21 cellular contexts compared by ENCODE assay signal in genomic region chr1:9284061-9284460, GRCh38. TPM values are rescaled to one million over a fixed set of nuclear protein-coding genes. Genes with fewer than 3 reads are reported as not detected.
DNase-seq lines count a peak whose midpoint lies in the region; ATAC-seq and TF ChIP-seq lines count a peak whose summit lies in the region.
"Had no signal": no experiment of that assay in that cellular context is flagged by ENCODE, and none has a peak within 500 bp of the region (broad histone marks: within the 10 kb centered on the region; RNA-seq: fewer than 3 reads in every experiment).

No MANE protein-coding gene starts in this region.

- H3K4me1 ChIP-seq in CD4-positive, CD25-positive, alpha-beta regulatory T cell (ENCODE audit: control insufficient read depth, insufficient read depth, low read length, poor library complexity, severe bottlenecking) = peaks cover 55% of the 10 kb centered on the region
- H3K4me1 ChIP-seq in CD8-positive, alpha-beta T cell (ENCODE audit: insufficient read depth, low read length) = peaks cover 30% of the 10 kb centered on the region
- no peaks in the 10 kb centered on the region; the same call in 1 of the 2 replicates for H3K4me1 ChIP-seq in H9 (ENCODE audit: insufficient read depth, low read length)

- H3K27me3 Mint-ChIP-seq in CD4-positive, CD25-positive, alpha-beta regulatory T cell = peaks cover 6% of the 10 kb centered on the region
- no peaks in the 10 kb centered on the region for H3K27me3 Mint-ChIP-seq in CD8-positive, alpha-beta T cell (ENCODE audit: low read depth)
- no peaks in the 10 kb centered on the region for H3K27me3 Mint-ChIP-seq in T-helper 2 cell treated with Interferon-gamma antibody and Interleukin-4, amounts not matched to agents 5 μg/mL and 100 μg/mL, for 36 hours (ENCODE audit: low read depth)
- peaks cover 26% of the 10 kb centered on the region for H3K27me3 Mint-ChIP-seq in H9 (ENCODE audit: low read depth)

- no peak overlapping the region for H3K56ac ChIP-seq in H9 (ENCODE audit: insufficient read length, low read depth, low read length)

- intact Hi-C loops in CD8-positive, alpha-beta T cell (cut with DNase I, micrococcal nuclease) = no loop called here
- intact Hi-C loops in left colon (cut with DNase I, micrococcal nuclease) = loop anchor here in 1 of 2 donors (10.0 kb wide), 2 partner anchors 171 to 211 kb away; no protein-coding TSS in a partner anchor

- H2BK20ac ChIP-seq in H9 (ENCODE audit: low read depth, low read length, poor library complexity, severe bottlenecking) = no peak overlapping the region

- WGBS in H9 (ENCODE audit: extremely low coverage, insufficient read length, low lambda C conversion rate) = 100% methylated on average over 1 of the region's 2 CpGs

- H3K79me1 ChIP-seq in H9 (ENCODE audit: insufficient read depth, low read depth, low read length, poor library complexity, severe bottlenecking) = no peaks in the 10 kb centered on the region

- no peak overlapping the region for H2BK15ac ChIP-seq in H9 (ENCODE audit: low read depth, low read length)

- POLR2A ChIA-PET in CD8-positive, alpha-beta T cell (lab: Charles Lee) = no interaction called here

- H4K8ac ChIP-seq in H9 (replicated peaks; ENCODE audit: insufficient read length, low read depth, low read length) = no peak overlapping the region

- H2BK5ac ChIP-seq in H9 (ENCODE audit: insufficient read length, low read length) = no peak overlapping the region

- no peaks in the 10 kb centered on the region for H3K23me2 ChIP-seq in H9 (ENCODE audit: insufficient read length, low read depth, low read length, poor library complexity, severe bottlenecking)

- H3K4me2 ChIP-seq in H9 (ENCODE audit: insufficient read depth, insufficient read length, low read length) = no peak overlapping the region

- no peak overlapping the region for H3K9ac ChIP-seq in H9 (ENCODE audit: extremely low read depth, insufficient read length, low read length)

- H3K18ac ChIP-seq in H9 (ENCODE audit: insufficient read length, low read depth, low read length) = no peak overlapping the region

- no peak overlapping the region for H2AK5ac ChIP-seq in H9 (ENCODE audit: insufficient read length, low read length)

- H4K20me1 ChIP-seq in H9 (ENCODE audit: control insufficient read depth, insufficient read depth, insufficient read length) = no peaks in the 10 kb centered on the region

- peak overlapping the region; percentile 63 to 91 (median 78) for H3K4me3 Mint-ChIP-seq in CD4-positive, CD25-positive, alpha-beta regulatory T cell
- no peak overlapping the region for H3K4me3 Mint-ChIP-seq in CD8-positive, alpha-beta T cell
- peak overlapping the region; percentile 71 for H3K4me3 Mint-ChIP-seq in T-helper 2 cell treated with Interferon-gamma antibody and Interleukin-4, amounts not matched to agents 5 μg/mL and 100 μg/mL, for 36 hours
- H3K4me3 Mint-ChIP-seq in H9 = no peak overlapping the region

- ATAC-seq in CD4-positive, CD25-positive, alpha-beta regulatory T cell (ENCODE audit: low read depth in 2 of 2) = peak; percentile 73 to 76
- ATAC-seq in CD8-positive, alpha-beta T cell = peak; percentile 50
- ATAC-seq in left colon (peak; percentile 37), GM21447 (IDR thresholded peaks at IDR 0.05; ENCODE audit: unreplicated experiment) (no peak)

- H2BK120ac ChIP-seq in H9 (ENCODE audit: low read depth, low read length, poor library complexity, severe bottlenecking) = no peak overlapping the region

- in situ Hi-C loops in ACHN (cut with HindIII; ENCODE audit: low pct_ligation_motif_present, low pct_unique_long_range_greater_than_20kb, low sequenced_read_pairs) = no loop called here

- DNase-seq in CD4-positive, CD25-positive, alpha-beta regulatory T cell = peak in 2 of 3 donors; percentile 67 to 92
- no peak for DNase-seq in CD8-positive, alpha-beta T cell
- DNase-seq in T-helper 2 cell treated with Interferon-gamma antibody and Interleukin-4, amounts not matched to agents 5 μg/mL and 100 μg/mL, for 36 hours (ENCODE audit: low spot score) = peak; percentile 51
- DNase-seq in left colon (peak in 1 of 2 donors; percentile 47), ACHN (no peak), H9 (no peak)
- no peak for DNase-seq in stimulated activated CD4-positive, alpha-beta T cell treated with anti-CD3 and anti-CD28 coated beads, Interleukin-15, amount 100 ng/mL, for 24 hours
- DNase-seq: activated CD4-positive, alpha-beta T cell treated with anti-CD3 and anti-CD28 coated beads, Interleukin-2, amount 50 U/mL, for 4 hours; activated T-cell treated with anti-CD3 and anti-CD28 coated beads, Interleukin-2, amount 50 U/mL, for 48 hours; amygdala; Calu3; dermis blood vessel endothelial cell; mammary epithelial cell; MM.1S; NCI-H1694 treated with DMSO at 0.1 percent for 48 hours; NCI-H2171 treated with DMSO at 0.1 percent for 48 hours; small intestine; stimulated activated naive CD4-positive, alpha-beta T cell treated with Interleukin-2 at 50 U/mL for 16 hours had no signal

- no peak overlapping the region for H3T11ph ChIP-seq in H9 (ENCODE audit: low read length)

- no peak overlapping the region for H3K27ac ChIP-seq in CD4-positive, CD25-positive, alpha-beta regulatory T cell (ENCODE audit: insufficient read depth, low read length, poor library complexity, severe bottlenecking)
- H3K27ac ChIP-seq in CD8-positive, alpha-beta T cell (ENCODE audit: low read depth, low read length) = no peak overlapping the region
- no peak overlapping the region for H3K27ac ChIP-seq in H9 (ENCODE audit: insufficient read length, low read depth, low read length)
- H3K27ac ChIP-seq: SJSA1, tibial nerve had no signal

- no peak for TF ChIP-seq CTCF in CD8-positive, alpha-beta T cell (IDR thresholded peaks at IDR 0.05)
- TF ChIP-seq CTCF in H9 (conservative IDR thresholded peaks at IDR 0.05) = no peak

- no peak overlapping the region for H4K91ac ChIP-seq in H9 (ENCODE audit: insufficient read length, low read depth, low read length)

- H3K27me3 ChIP-seq in CD4-positive, CD25-positive, alpha-beta regulatory T cell (ENCODE audit: control insufficient read depth, insufficient read depth, low read length) = no peaks in the 10 kb centered on the region
- no peaks in the 10 kb centered on the region for H3K27me3 ChIP-seq in CD8-positive, alpha-beta T cell (ENCODE audit: insufficient read depth, low read length)
- H3K27me3 ChIP-seq in H9 (ENCODE audit: insufficient read depth, low read length) = no peaks in the 10 kb centered on the region
- H3K27me3 ChIP-seq: SJSA1, tibial nerve had no signal

- no peak overlapping the region for H2BK12ac ChIP-seq in H9 (ENCODE audit: insufficient read length, low read depth, low read length)

- H3K4ac ChIP-seq in H9 (ENCODE audit: low read depth, low read length) = no peak overlapping the region

- CTCF ChIA-PET in CD8-positive, alpha-beta T cell (lab: Charles Lee) = interaction anchor here (0.9 to 4.1 kb wide), 4 partner anchors 170 to 210 kb away, joined by 3 to 19 read pairs (median 8); no protein-coding TSS in a partner anchor

- peaks cover 3 to 21% (median 7%) of the 10 kb centered on the region in 7 donors for H3K9me3 Mint-ChIP-seq in CD4-positive, CD25-positive, alpha-beta regulatory T cell
- peaks cover 6% of the 10 kb centered on the region for H3K9me3 Mint-ChIP-seq in CD8-positive, alpha-beta T cell
- H3K9me3 Mint-ChIP-seq in T-helper 2 cell treated with Interferon-gamma antibody and Interleukin-4, amounts not matched to agents 5 μg/mL and 100 μg/mL, for 36 hours = peaks cover 46% of the 10 kb centered on the region
- peaks cover 22 to 30% of the 10 kb centered on the region in 2 experiments for H3K9me3 Mint-ChIP-seq in H9

- H3K36me3 ChIP-seq in CD4-positive, CD25-positive, alpha-beta regulatory T cell (ENCODE audit: control insufficient read depth, insufficient read depth, low read length) = no peaks in the 10 kb centered on the region
- H3K36me3 ChIP-seq in CD8-positive, alpha-beta T cell (ENCODE audit: insufficient read depth, low read length) = no peaks in the 10 kb centered on the region
- H3K36me3 ChIP-seq: SJSA1, tibial nerve had no signal

- no peak overlapping the region for H3K23ac ChIP-seq in H9 (ENCODE audit: insufficient read length, low read depth, low read length)

- H3K9me3 ChIP-seq in CD4-positive, CD25-positive, alpha-beta regulatory T cell (ENCODE audit: control insufficient read depth in 2 of 2, low read length in 2 of 2) = peaks cover 9 to 10% of the 10 kb centered on the region in 2 experiments
- H3K9me3 ChIP-seq in CD8-positive, alpha-beta T cell (ENCODE audit: low read length) = no peaks in the 10 kb centered on the region
- H3K9me3 ChIP-seq in H9 (ENCODE audit: control insufficient read depth, low read depth, low read length) = no peaks in the 10 kb centered on the region

- H3K27ac Mint-ChIP-seq in CD4-positive, CD25-positive, alpha-beta regulatory T cell = peak overlapping the region; percentile 10 to 81 (median 55)
- H3K27ac Mint-ChIP-seq in CD8-positive, alpha-beta T cell = peak overlapping the region; percentile 69
- H3K27ac Mint-ChIP-seq in T-helper 2 cell treated with Interferon-gamma antibody and Interleukin-4, amounts not matched to agents 5 μg/mL and 100 μg/mL, for 36 hours = peak overlapping the region; percentile 86
- no peak overlapping the region; a peak in 1 of 7 replicates for H3K27ac Mint-ChIP-seq in H9

- peak overlapping the region; percentile 65 for H3K4me3 ChIP-seq in CD4-positive, CD25-positive, alpha-beta regulatory T cell (ENCODE audit: low read depth, low read length)
- no peak overlapping the region for H3K4me3 ChIP-seq in CD8-positive, alpha-beta T cell (ENCODE audit: low read depth, low read length)
- H3K4me3 ChIP-seq: SJSA1, tibial nerve had no signal

- no peak overlapping the region for H2AFZ ChIP-seq in H9 (ENCODE audit: low read length)

- H4K5ac ChIP-seq in H9 (ENCODE audit: insufficient read length, low read depth, low read length) = no peak overlapping the region

- no peaks in the 10 kb centered on the region for H3K79me2 ChIP-seq in H9 (ENCODE audit: insufficient read depth, low read length)

- no peak overlapping the region for H3K14ac ChIP-seq in H9 (ENCODE audit: insufficient read depth, low read length)

- peaks cover 3% of the 10 kb centered on the region for H3K36me3 Mint-ChIP-seq in CD4-positive, CD25-positive, alpha-beta regulatory T cell
- H3K36me3 Mint-ChIP-seq in CD8-positive, alpha-beta T cell = no peaks in the 10 kb centered on the region
- H3K36me3 Mint-ChIP-seq in T-helper 2 cell treated with Interferon-gamma antibody and Interleukin-4, amounts not matched to agents 5 μg/mL and 100 μg/mL, for 36 hours (ENCODE audit: low read depth) = peaks cover 37% of the 10 kb centered on the region
- H3K36me3 Mint-ChIP-seq in H9 (ENCODE audit: insufficient read depth in 1 of 3, low read depth in 3 of 3) = peaks cover 0 to 4% (median 0%) of the 10 kb centered on the region in 3 experiments; a peak in 2 of 7 replicates

- H3K4me1 Mint-ChIP-seq in CD4-positive, CD25-positive, alpha-beta regulatory T cell = peaks cover 11 to 68% (median 37%) of the 10 kb centered on the region in 4 donors
- H3K4me1 Mint-ChIP-seq in CD8-positive, alpha-beta T cell (ENCODE audit: low read depth) = peaks cover 42% of the 10 kb centered on the region
- peaks cover 60% of the 10 kb centered on the region for H3K4me1 Mint-ChIP-seq in T-helper 2 cell treated with Interferon-gamma antibody and Interleukin-4, amounts not matched to agents 5 μg/mL and 100 μg/mL, for 36 hours (ENCODE audit: low read depth)
- peaks cover 12 to 15% of the 10 kb centered on the region in 2 experiments for H3K4me1 Mint-ChIP-seq in H9

RNA-seq across cellular contexts. Expression of gene SPSB1, which starts 8.6 kb away (rescaled TPM):
- 19.7 TPM for total RNA-seq in CD4-positive, CD25-positive, alpha-beta regulatory T cell
- polyA plus RNA-seq in CD4-positive, CD25-positive, alpha-beta regulatory T cell = 10 to 100 TPM in 3 of 4 donors, 1 to 10 TPM in 1; 7.0 to 12.3 (median 11.9) TPM
- 1 to 10 TPM; 1.6 to 2.2 TPM for total RNA-seq in CD8-positive, alpha-beta T cell
- total RNA-seq in left colon (10 to 100 TPM; 30.3 to 56.4 TPM), H9 (2021) (2.7 and 2.9 TPM in 2 replicates)

RNA-seq across cellular contexts. Expression of gene H6PD, which starts 49.5 kb away (rescaled TPM):
- 19.4 TPM for total RNA-seq in CD4-positive, CD25-positive, alpha-beta regulatory T cell
- polyA plus RNA-seq in CD4-positive, CD25-positive, alpha-beta regulatory T cell = 1 to 10 TPM; 7.8 to 10.0 (median 8.8) TPM
- 10 to 100 TPM; 11.1 to 11.2 TPM for total RNA-seq in CD8-positive, alpha-beta T cell
- total RNA-seq in left colon (10 to 100 TPM; 33.4 to 34.9 TPM), H9 (2021) (7.6 and 7.9 TPM in 2 replicates)

Comparison
In these comparisons a context has a peak if more than half of its experiments do, and no peak if none do; other contexts are left out.
1. DNase-seq: peak in CD4-positive, CD25-positive, alpha-beta regulatory T cell (2 of 3) and T-helper 2 cell treated with Interferon-gamma antibody and Interleukin-4, amounts not matched to agents 5 μg/mL and 100 μg/mL, for 36 hours (single experiment); none in CD8-positive, alpha-beta T cell (0 of 7), ACHN (single experiment), H9 (single experiment) and stimulated activated CD4-positive, alpha-beta T cell treated with anti-CD3 and anti-CD28 coated beads, Interleukin-15, amount 100 ng/mL, for 24 hours (single experiment).
2. H3K27ac Mint-ChIP-seq: peak in CD4-positive, CD25-positive, alpha-beta regulatory T cell (3 of 3), CD8-positive, alpha-beta T cell (single experiment) and T-helper 2 cell treated with Interferon-gamma antibody and Interleukin-4, amounts not matched to agents 5 μg/mL and 100 μg/mL, for 36 hours (single experiment); none in H9 (0 of 3).
3. H3K4me3 Mint-ChIP-seq: peak in CD4-positive, CD25-positive, alpha-beta regulatory T cell (4 of 4) and T-helper 2 cell treated with Interferon-gamma antibody and Interleukin-4, amounts not matched to agents 5 μg/mL and 100 μg/mL, for 36 hours (single experiment); none in CD8-positive, alpha-beta T cell (single experiment) and H9 (0 of 2).